Comparison of ENCODE assay signal across 8 cellular contexts in genomic region chr11:44726278-44727113, GRCh38. TPM values are rescaled to one million over a fixed set of nuclear protein-coding genes. Genes with fewer than 3 reads are reported as not detected.
DNase-seq lines count a peak whose midpoint lies in the region; ATAC-seq and TF ChIP-seq lines count a peak whose summit lies in the region.

TSPAN18 (plus strand) TSS chr11:44726962; CDS start chr11:44906417, 179,455 bp downstream.

- in situ Hi-C loops in G401 (cut with HindIII; ENCODE audit: low sequenced_read_pairs): loop anchor here (5.0 kb wide), 1 partner anchor 166 kb away; no protein-coding TSS in a partner anchor

- peak within 1 kb of the TSS; percentile 81 for H2AFZ ChIP-seq in MM.1S (ENCODE audit: low read length)

- no peaks in the 10 kb centered on the region for H4K20me1 ChIP-seq in MM.1S (ENCODE audit: insufficient read depth, low read length)

- peaks cover 38% of the 10 kb centered on the region for H3K4me1 Mint-ChIP-seq in glutamatergic neuron (ENCODE audit: low read depth, unreplicated experiment)

- ATAC-seq in GM21619 (IDR thresholded peaks at IDR 0.05; ENCODE audit: unreplicated experiment): peak; percentile 74

- no peaks in the 10 kb centered on the region for H3K9me3 ChIP-seq in MM.1S (replicated peaks; ENCODE audit: insufficient read depth, low read length)

- H3K4me3 ChIP-seq in MM.1S (ENCODE audit: low read length): peak within 1 kb of the TSS; percentile 68

- H3K4me3 Mint-ChIP-seq in glutamatergic neuron (ENCODE audit: unreplicated experiment): peak within 1 kb of the TSS; percentile 90

- no peak for TF ChIP-seq CTCF in MM.1S (IDR thresholded peaks at IDR 0.05; ENCODE audit: low read length)
- no peak for TF ChIP-seq CTCF in glutamatergic neuron (IDR thresholded peaks at IDR 0.05; ENCODE audit: partially characterized antibody, unreplicated experiment)

- H3K4me1 ChIP-seq in MM.1S (ENCODE audit: low read length): no peaks in the 10 kb centered on the region

- H3K27me3 Mint-ChIP-seq in glutamatergic neuron (ENCODE audit: unreplicated experiment): peaks cover 18% of the 10 kb centered on the region

- no peaks in the 10 kb centered on the region for H3K36me3 Mint-ChIP-seq in glutamatergic neuron (ENCODE audit: unreplicated experiment)

- DNase-seq in G401 (ENCODE audit: low spot score) (no peak), MM.1S (peak; percentile 64), glutamatergic neuron (peak; percentile 53), posterior vena cava (ENCODE audit: low spot score) (no peak), NCI-H2029 (lab: John Stamatoyannopoulos, UW) (no peak), HPDE6-E6E7 (ENCODE audit: extremely low spot score) (no peak)
- peak; percentile 9 to 23 for DNase-seq in activated T-helper 1 cell treated with anti-CD3 and anti-CD28 coated beads, Interleukin-2, amount 50 U/mL, for 16 hours (ENCODE audit: low read depth in 1 of 2, low spot score in 1 of 2)

- no peak within 1 kb of the TSS for H3K9ac ChIP-seq in MM.1S (ENCODE audit: low read length)

- peak within 1 kb of the TSS; percentile 88 for H3K27ac Mint-ChIP-seq in glutamatergic neuron (ENCODE audit: unreplicated experiment)

- no peaks in the 10 kb centered on the region for H3K9me2 ChIP-seq in MM.1S (replicated peaks; ENCODE audit: insufficient read depth, low read length)

- H3K36me3 ChIP-seq in MM.1S (replicated peaks; ENCODE audit: insufficient read depth, low read length): no peaks in the 10 kb centered on the region

- peaks cover 13% of the 10 kb centered on the region for H3K9me3 Mint-ChIP-seq in glutamatergic neuron (ENCODE audit: unreplicated experiment)

- H3K4me2 ChIP-seq in MM.1S (ENCODE audit: low read depth, low read length): peak within 1 kb of the TSS; percentile 98

- H3K27me3 ChIP-seq in MM.1S (replicated peaks; ENCODE audit: insufficient read depth, low read length): peaks cover 35% of the 10 kb centered on the region

- intact Hi-C loops in posterior vena cava (cut with DNase I): loop anchor here (1.0 to 10.0 kb wide), 4 partner anchors 43 to 166 kb away; no protein-coding TSS in a partner anchor

- no peaks in the 10 kb centered on the region for H3F3A ChIP-seq in MM.1S (ENCODE audit: insufficient read depth, low read length)

- H3K79me2 ChIP-seq in MM.1S (ENCODE audit: low read length): no peaks in the 10 kb centered on the region

- no peak within 1 kb of the TSS for H3K27ac ChIP-seq in MM.1S (ENCODE audit: low read length)

RNA-seq across cellular contexts. Expression of gene TSPAN18, which starts in this region (rescaled TPM):
- 11.6 and 13.3 TPM in 2 replicates for total RNA-seq in G401 (2014; rRNA removed; shearing (Covaris generic))
- 80.4 TPM for total RNA-seq in glutamatergic neuron (ENCODE audit: unreplicated experiment)
- 10 to 100 TPM; 41.4 to 65.8 TPM for total RNA-seq in posterior vena cava

Comparison
In these comparisons a context has a peak if more than half of its experiments do, and no peak if none do; other contexts are left out.
1. DNase-seq: peak in MM.1S (single experiment), activated T-helper 1 cell treated with anti-CD3 and anti-CD28 coated beads, Interleukin-2, amount 50 U/mL, for 16 hours (2 of 2) and glutamatergic neuron (single experiment); none in G401 (single experiment), posterior vena cava (single experiment), NCI-H2029 (single experiment) and HPDE6-E6E7 (single experiment).